Comparison of ENCODE assay signal across 19 cellular contexts in genomic region chr2:74735009-74735408, GRCh38.
DNase-seq lines count a peak whose midpoint lies in the region; ATAC-seq and TF ChIP-seq lines count a peak whose summit lies in the region.
"Had no signal": no experiment of that assay in that cellular context is flagged by ENCODE, and none has a peak within 500 bp of the region (broad histone marks: within the 10 kb centered on the region; RNA-seq: fewer than 3 reads in every experiment).

No MANE protein-coding gene starts in this region.

- no peaks in the 10 kb centered on the region for H4K20me1 ChIP-seq in GM23338 (replicated peaks; ENCODE audit: insufficient read depth)

- no peaks in the 10 kb centered on the region; the same call in 1 of the 2 replicates for H3K9me2 ChIP-seq in GM23338 (ENCODE audit: insufficient read depth)

- ATAC-seq in GM23338 (peak; percentile 38; the same call in 1 of the 3 replicates), foreskin keratinocyte (peak; percentile 83), GM18511 (IDR thresholded peaks at IDR 0.05; ENCODE audit: unreplicated experiment) (no peak)
- ATAC-seq: activated CD8-positive, alpha-beta memory T cell treated with anti-CD3 and anti-CD28 coated beads, Interleukin-2, amount 10 ng/mL, durations not matched to agents 7 days and 5 days; gastrocnemius medialis had no signal

- H3K9me3 ChIP-seq in A673 (ENCODE audit: low read depth, low read length, poor library complexity, severe bottlenecking) (peaks cover 10% of the 10 kb centered on the region), WERI-Rb-1 (ENCODE audit: severe bottlenecking) (peaks cover 3% of the 10 kb centered on the region)
- H3K9me3 ChIP-seq: gastrocnemius medialis, testis had no signal

- POLR2A ChIA-PET in A673 (lab: Charles Lee; ENCODE audit: low non-redundant PET) = no interaction called here

- peak overlapping the region; percentile 91 for H3K27ac Mint-ChIP-seq in GM23338
- H3K27ac Mint-ChIP-seq: activated CD8-positive, alpha-beta memory T cell treated with anti-CD3 and anti-CD28 coated beads, Interleukin-2, amount 10 ng/mL, durations not matched to agents 7 days and 5 days had no signal

- CTCF ChIA-PET in A673 (lab: Charles Lee) = no interaction called here

- H3K79me2 ChIP-seq in GM23338 (replicated peaks; ENCODE audit: insufficient read depth) = no peaks in the 10 kb centered on the region
- H3K79me2 ChIP-seq: parathyroid adenoma had no signal

- H3K4me1 ChIP-seq in A673 (ENCODE audit: insufficient read depth, low read length, poor library complexity, severe bottlenecking) (peaks cover 19% of the 10 kb centered on the region), GM23338 (ENCODE audit: insufficient read depth) (peaks cover 21% of the 10 kb centered on the region), foreskin keratinocyte (peaks cover 17% of the 10 kb centered on the region)
- H3K4me1 ChIP-seq: gastrocnemius medialis, testis had no signal

- H3K4me3 Mint-ChIP-seq in GM23338 = no peak overlapping the region
- H3K4me3 Mint-ChIP-seq: activated CD8-positive, alpha-beta memory T cell treated with anti-CD3 and anti-CD28 coated beads, Interleukin-2, amount 10 ng/mL, durations not matched to agents 7 days and 5 days had no signal

- no peak overlapping the region for H3K4me3 ChIP-seq in A673 (ENCODE audit: low read depth, low read length, poor library complexity, severe bottlenecking)
- no peak overlapping the region for H3K4me3 ChIP-seq in GM23338
- H3K4me3 ChIP-seq in WERI-Rb-1 (ENCODE audit: low read depth, low read length) = no peak overlapping the region
- H3K4me3 ChIP-seq: gastrocnemius medialis, testis had no signal

- no peaks in the 10 kb centered on the region for H3F3A ChIP-seq in GM23338 (replicated peaks; ENCODE audit: low read depth)

- peaks cover 13% of the 10 kb centered on the region for H3K36me3 Mint-ChIP-seq in GM23338 (ENCODE audit: low read depth)
- H3K36me3 Mint-ChIP-seq: activated CD8-positive, alpha-beta memory T cell treated with anti-CD3 and anti-CD28 coated beads, Interleukin-2, amount 10 ng/mL, durations not matched to agents 7 days and 5 days had no signal

- H2AFZ ChIP-seq in GM23338 = peak overlapping the region; percentile 0; the same call in 1 of the 2 replicates
- H2AFZ ChIP-seq: parathyroid adenoma had no signal

- in situ Hi-C loops in G401 (cut with HindIII; ENCODE audit: low sequenced_read_pairs) = no loop called here

- H3K27ac ChIP-seq in A673 (ENCODE audit: low read depth, low read length, poor library complexity, severe bottlenecking) (peak overlapping the region; percentile 65), GM23338 (ENCODE audit: low read depth) (no peak overlapping the region), WERI-Rb-1 (peak overlapping the region; percentile 32), foreskin keratinocyte (peak overlapping the region; percentile 76)
- H3K27ac ChIP-seq: gastrocnemius medialis, parathyroid adenoma, testis had no signal

- peaks cover 34% of the 10 kb centered on the region for H3K4me1 Mint-ChIP-seq in GM23338
- H3K4me1 Mint-ChIP-seq: activated CD8-positive, alpha-beta memory T cell treated with anti-CD3 and anti-CD28 coated beads, Interleukin-2, amount 10 ng/mL, durations not matched to agents 7 days and 5 days had no signal

- H3K36me3 ChIP-seq in A673 (ENCODE audit: insufficient read depth, low read length, poor library complexity, severe bottlenecking) (no peaks in the 10 kb centered on the region), GM23338 (ENCODE audit: insufficient read depth) (no peaks in the 10 kb centered on the region), WERI-Rb-1 (no peaks in the 10 kb centered on the region)
- H3K36me3 ChIP-seq: gastrocnemius medialis had no signal

- no TSS peak for BruUV-seq in A673 (replicated peaks; lab: Mats Ljungman, UMichigan)

- no peaks in the 10 kb centered on the region for H3K27me3 ChIP-seq in A673 (replicated peaks; ENCODE audit: insufficient read depth, low read depth, low read length, poor library complexity)
- no peaks in the 10 kb centered on the region for H3K27me3 ChIP-seq in GM23338 (ENCODE audit: insufficient read depth)
- no peaks in the 10 kb centered on the region for H3K27me3 ChIP-seq in WERI-Rb-1 (ENCODE audit: insufficient read depth, low read depth, severe bottlenecking)
- no peaks in the 10 kb centered on the region for H3K27me3 ChIP-seq in foreskin keratinocyte
- H3K27me3 ChIP-seq: gastrocnemius medialis, testis had no signal

- TF ChIP-seq CTCF in A673 (conservative IDR thresholded peaks at IDR 0.05; ENCODE audit: low read depth, low read length) (no peak), GM23338 (conservative IDR thresholded peaks at IDR 0.05; ENCODE audit: low read depth in 2 of 2) (no peak), WERI-Rb-1 (IDR thresholded peaks at IDR 0.05; ENCODE audit: low read depth, low read length) (no peak), foreskin keratinocyte (conservative IDR thresholded peaks at IDR 0.05) (no peak)

- peak overlapping the region; percentile 40; the same call in 1 of the 2 replicates for H3K4me2 ChIP-seq in GM23338

- H3K9me3 Mint-ChIP-seq in GM23338 = peaks cover 12% of the 10 kb centered on the region; the same call in 2 of the 3 replicates

- no peaks in the 10 kb centered on the region for H3K27me3 Mint-ChIP-seq in GM23338 (ENCODE audit: insufficient read depth, low read depth, poor library complexity)

- DNase-seq in A673 (ENCODE audit: low spot score) (no peak), GM23338 (ENCODE audit: low spot score) (no peak), WERI-Rb-1 (no peak), foreskin keratinocyte (peak in 1 of 2 donors; percentile 63), G401 (ENCODE audit: low spot score) (no peak), NCI-H2081 (lab: John Stamatoyannopoulos, UW) (no peak), RKO (ENCODE audit: low spot score) (no peak)
- DNase-seq: activated CD4-positive, alpha-beta T cell treated with anti-CD3 and anti-CD28 coated beads for 1 hour; activated CD8-positive, alpha-beta memory T cell treated with anti-CD3 and anti-CD28 coated beads, Interleukin-2, amount 10 ng/mL, durations not matched to agents 7 days and 5 days; activated gamma-delta T cell; cerebellar nuclear complex; gastrocnemius medialis; GOT3; Kasumi-1; NCI-H1694 treated with DMSO at 0.1 percent for 48 hours; NCI-H510A had no signal

- intact Hi-C loops in A673 (cut with micrococcal nuclease; ENCODE audit: unreplicated experiment) = no loop called here

TF ChIP-seq in GM23338, 12 proteins besides CTCF, POLR2A, EP300 and RAD21 (continues in another document):
- TF ChIP-seq JUNB (IDR thresholded peaks at IDR 0.05; ENCODE audit: unreplicated experiment) (no peak), ZNF462 (CRISPR knock-in tag; IDR thresholded peaks at IDR 0.05) (no peak), EZH2 (IDR thresholded peaks at IDR 0.05; ENCODE audit: low read depth, unreplicated experiment) (no peak)
